Comparison of ENCODE assay signal across 10 cellular contexts in genomic region chr5:75574791-75575190, GRCh38. TPM values are rescaled to one million over a fixed set of nuclear protein-coding genes. Genes with fewer than 3 reads are reported as not detected.
DNase-seq lines count a peak whose midpoint lies in the region; ATAC-seq, FAIRE-seq and TF ChIP-seq lines count a peak whose summit lies in the region.
"Had no signal": no experiment of that assay in that cellular context is flagged by ENCODE, and none has a peak within 500 bp of the region (broad histone marks: within the 10 kb centered on the region; RNA-seq: fewer than 3 reads in every experiment).

No MANE protein-coding gene starts in this region.

- peak overlapping the region; percentile 50 for H3K27ac Mint-ChIP-seq in activated naive CD4-positive, alpha-beta T cell treated with anti-CD3 and anti-CD28 coated beads for 36 hours
- H3K27ac Mint-ChIP-seq in activated naive CD4-positive, alpha-beta T cell treated with anti-CD3 and anti-CD28 coated beads, Interleukin-2, amount 10 ng/mL, durations not matched to agents 7 days and 5 days: no peak overlapping the region

- 1% methylated on average over 3 of the region's 3 CpGs for WGBS in GM12878 (ENCODE audit: insufficient coverage, insufficient replicate concordance, low lambda C conversion rate, missing lambda C conversion rate)

- H3K4me1 ChIP-seq in GM12878 (ENCODE audit: control insufficient read depth, insufficient read depth, low read length): peaks cover 15% of the 10 kb centered on the region
- H3K4me1 ChIP-seq in tibial artery: peaks cover 0 to 30% (median 14%) of the 10 kb centered on the region in 4 donors

- no peak overlapping the region; the same call in 1 of the 2 replicates for H2AFZ ChIP-seq in GM12878 (ENCODE audit: control insufficient read depth, low read depth, low read length)

- peaks cover 25% of the 10 kb centered on the region for H3K36me3 Mint-ChIP-seq in activated naive CD4-positive, alpha-beta T cell treated with anti-CD3 and anti-CD28 coated beads for 36 hours (ENCODE audit: low read depth)
- peaks cover 32% of the 10 kb centered on the region for H3K36me3 Mint-ChIP-seq in activated naive CD4-positive, alpha-beta T cell treated with anti-CD3 and anti-CD28 coated beads, Interleukin-2, amount 10 ng/mL, durations not matched to agents 7 days and 5 days

- in situ Hi-C loops in GM12878 (cut with MboI): no loop called here

- H3K27ac ChIP-seq in GM12878 (ENCODE audit: control insufficient read depth, insufficient read depth) (peak overlapping the region; percentile 84), tibial artery (peak overlapping the region; percentile 10 to 55)

- peaks cover 10% of the 10 kb centered on the region for H3K4me1 Mint-ChIP-seq in activated naive CD4-positive, alpha-beta T cell treated with anti-CD3 and anti-CD28 coated beads for 36 hours (ENCODE audit: low read depth)
- no peaks in the 10 kb centered on the region for H3K4me1 Mint-ChIP-seq in activated naive CD4-positive, alpha-beta T cell treated with anti-CD3 and anti-CD28 coated beads, Interleukin-2, amount 10 ng/mL, durations not matched to agents 7 days and 5 days

- H3K36me3 ChIP-seq in GM12878 (ENCODE audit: control insufficient read depth in 2 of 2, insufficient read depth in 2 of 2, low read length in 1 of 2) (peaks cover 0 to 15% of the 10 kb centered on the region in 2 experiments; a peak in 3 of 4 replicates), tibial artery (peaks cover 4 to 24% (median 5%) of the 10 kb centered on the region in 3 donors)

- no peak for DNase-seq in activated naive CD4-positive, alpha-beta T cell treated with anti-CD3 and anti-CD28 coated beads for 36 hours
- no peak for DNase-seq in activated naive CD4-positive, alpha-beta T cell treated with anti-CD3 and anti-CD28 coated beads, Interleukin-2, amount 10 ng/mL, durations not matched to agents 7 days and 5 days
- DNase-seq in GM12878 (ENCODE audit: low read depth, low spot score) (no peak), tibial artery (no peak), NOMO-1 treated with dmso at 0.1 percent for 144 hours (lab: John Stamatoyannopoulos, UW; ENCODE audit: unreplicated experiment) (no peak), NCI-H524 (lab: John Stamatoyannopoulos, UW) (no peak), HuH-7.5 (ENCODE audit: low spot score) (no peak)
- DNase-seq: NCI-H1436, trophoblast cell had no signal

- no peaks in the 10 kb centered on the region for H3K27me3 ChIP-seq in GM12878 (replicated peaks in 1 of 2; ENCODE audit: control insufficient read depth in 2 of 2, insufficient read depth in 2 of 2, low read length in 1 of 2)
- H3K27me3 ChIP-seq in tibial artery: no peaks in the 10 kb centered on the region

- POLR2A ChIA-PET in GM12878 (lab: Charles Lee): interaction anchor here (1.0 to 3.9 kb wide), 8 partner anchors 8 to 238 kb away, joined by 3 to 50 read pairs (median 6); partner anchors contain the start of genes CERT1, HMGCR and POLK

- no peaks in the 10 kb centered on the region for H3K9me3 Mint-ChIP-seq in activated naive CD4-positive, alpha-beta T cell treated with anti-CD3 and anti-CD28 coated beads for 36 hours
- H3K9me3 Mint-ChIP-seq in activated naive CD4-positive, alpha-beta T cell treated with anti-CD3 and anti-CD28 coated beads, Interleukin-2, amount 10 ng/mL, durations not matched to agents 7 days and 5 days: no peaks in the 10 kb centered on the region

- SMC1A ChIA-PET in GM12878 (lab: Charles Lee; ENCODE audit: uncharacterized antibody, unreplicated experiment): interaction anchor here (0.8 to 6.2 kb wide), 19 partner anchors 8 to 238 kb away, joined by 3 to 98 read pairs (median 6); partner anchors contain the start of genes CERT1, HMGCR and POLK

- H4K20me1 ChIP-seq in GM12878 (ENCODE audit: control insufficient read depth, insufficient read depth): no peaks in the 10 kb centered on the region

- TSS peak; percentile 90 for BruUV-seq in GM12878 (replicated peaks; lab: Mats Ljungman, UMichigan)

- intact Hi-C loops in activated naive CD4-positive, alpha-beta T cell treated with anti-CD3 and anti-CD28 coated beads for 36 hours (cut with micrococcal nuclease): loop anchor here (2.0 kb wide), 3 partner anchors 50 to 338 kb away; partner anchors contain the start of genes ANKRD31, CERT1 and POLK
- intact Hi-C loops in GM12878 (cut with micrococcal nuclease; ENCODE audit: unreplicated experiment) (loop anchor here (1.0 to 5.0 kb wide), 2 partner anchors 8 to 237 kb away; partner anchors contain the start of gene HMGCR), tibial artery (cut with DNase I; ENCODE audit: low total_unique reads) (no loop called here)

- RAD21 ChIA-PET in GM12878 (lab: Charles Lee; ENCODE audit: unreplicated experiment): interaction anchor here (1.1 to 7.3 kb wide), 12 partner anchors 8 to 238 kb away, joined by 3 to 115 read pairs (median 7); partner anchors contain the start of genes CERT1, HMGCR and POLK

- no peak overlapping the region for H3K4me3 Mint-ChIP-seq in activated naive CD4-positive, alpha-beta T cell treated with anti-CD3 and anti-CD28 coated beads for 36 hours
- no peak overlapping the region for H3K4me3 Mint-ChIP-seq in activated naive CD4-positive, alpha-beta T cell treated with anti-CD3 and anti-CD28 coated beads, Interleukin-2, amount 10 ng/mL, durations not matched to agents 7 days and 5 days

- TF ChIP-seq RAD21 in GM12878 (IDR thresholded peaks at IDR 0.05; ENCODE audit: insufficient read depth, low read depth, low read length): no peak

- peaks cover 3% of the 10 kb centered on the region for H3K79me2 ChIP-seq in GM12878 (ENCODE audit: control insufficient read depth, insufficient read depth, low read length)

- CTCF ChIA-PET in activated naive CD4-positive, alpha-beta T cell treated with anti-CD3 and anti-CD28 coated beads for 36 hours (lab: Charles Lee): interaction anchor here (1.1 kb wide), 1 partner anchor 524 kb away, joined by 3 read pairs; no protein-coding TSS in a partner anchor
- CTCF ChIA-PET in activated naive CD4-positive, alpha-beta T cell treated with anti-CD3 and anti-CD28 coated beads, Interleukin-2, amount 10 ng/mL, durations not matched to agents 7 days and 5 days (lab: Charles Lee): no interaction called here
- CTCF ChIA-PET in GM12878 (lab: Yijun Ruan, JAX): interaction anchor here (1.3 to 3.1 kb wide), 7 partner anchors 9 to 106 kb away, joined by 3 to 16 read pairs (median 8); partner anchors contain the start of gene POLK

- peak overlapping the region; percentile 48 for H3K9ac ChIP-seq in GM12878 (ENCODE audit: control insufficient read depth, insufficient read depth, low read length)

- no peak for TF ChIP-seq EP300 in GM12878 (IDR thresholded peaks at IDR 0.05; ENCODE audit: borderline replicate concordance in 1 of 2, control insufficient read depth in 1 of 2, low read depth in 2 of 2, low read length in 2 of 2)

- FAIRE-seq in GM12878 (lab: Jason Lieb, UNC): no peak

- H3K4me2 ChIP-seq in GM12878 (ENCODE audit: control insufficient read depth, insufficient read depth): peak overlapping the region; percentile 77

- peak; percentile 20 for ATAC-seq in HG02970 (IDR thresholded peaks at IDR 0.05; ENCODE audit: low FRiP score, unreplicated experiment)
- no peak; the same call in 2 of the 3 replicates for ATAC-seq in GM12878

- TF ChIP-seq CTCF in GM12878 (IDR thresholded peaks at IDR 0.05 in 2 of 3, conservative IDR thresholded peaks at IDR 0.05 in 1 of 3; ENCODE audit: control insufficient read depth in 2 of 3, extremely low read depth in 1 of 3, insufficient read depth in 1 of 3, low read depth in 3 of 3, low read length in 3 of 3) (no peak), tibial artery (IDR thresholded peaks at IDR 0.05) (no peak)

- H3K4me3 ChIP-seq in GM12878 (peak overlapping the region; percentile 40; the same call in 1 of the 2 replicates), tibial artery (no peak overlapping the region)

- H3K9me3 ChIP-seq in GM12878 (replicated peaks; ENCODE audit: control insufficient read depth, insufficient read depth, low read length): peaks cover 4% of the 10 kb centered on the region; the same call in 2 of the 3 replicates
- no peaks in the 10 kb centered on the region for H3K9me3 ChIP-seq in tibial artery

- no peak for TF ChIP-seq POLR2A in GM12878 (IDR thresholded peaks at IDR 0.05; ENCODE audit: low read depth, low read length)

- H3K27me3 Mint-ChIP-seq in activated naive CD4-positive, alpha-beta T cell treated with anti-CD3 and anti-CD28 coated beads for 36 hours (ENCODE audit: low read depth): no peaks in the 10 kb centered on the region
- H3K27me3 Mint-ChIP-seq in activated naive CD4-positive, alpha-beta T cell treated with anti-CD3 and anti-CD28 coated beads, Interleukin-2, amount 10 ng/mL, durations not matched to agents 7 days and 5 days: no peaks in the 10 kb centered on the region

TF ChIP-seq in GM12878, 131 proteins besides CTCF, POLR2A, EP300 and RAD21 (continues in another document):
- TF ChIP-seq SMAD1 (IDR thresholded peaks at IDR 0.05; ENCODE audit: low read depth, partially characterized antibody) (peak; percentile 95), ETV6 (conservative IDR thresholded peaks at IDR 0.05 in 1 of 2, IDR thresholded peaks at IDR 0.05 in 1 of 2; ENCODE audit: borderline replicate concordance in 1 of 2, low read depth in 1 of 2) (no peak)

RNA-seq across cellular contexts. Expression of gene ANKDD1B, which starts 36.5 kb away (rescaled TPM):
- not detected for total RNA-seq in activated naive CD4-positive, alpha-beta T cell treated with anti-CD3 and anti-CD28 coated beads for 36 hours
- 2.4 and 2.8 TPM in 2 replicates for total RNA-seq in GM12878 (2013; cell fraction: nucleolus; rRNA removed)
- total RNA-seq in GM12878 (2014; rRNA removed) (0.73 and 1.0 TPM in 2 replicates), GM12878 (2014; rRNA removed; fragmentation: Illumina TruSeq; extraction: Trizol) (0.83 and 0.98 TPM in 2 replicates), GM12878 (2021) (0.66 and 0.87 TPM in 2 replicates)
- polyA plus RNA-seq in GM12878 (2011; ENCODE audit: low read depth): 0.21 TPM
- polyA plus RNA-seq in GM12878 (2011; rRNA removed) (0.68 and 1.1 TPM in 2 replicates), GM12878 (2014; fragmentation: Illumina TruSeq; extraction: Trizol) (0.65 and 0.72 TPM in 2 replicates), GM12878 (2014; fragmentation: Nextera tagmentation; extraction: Ambion mirVana) (1 to 10 TPM; 1.4 to 2.4 TPM), GM12878 (2014; rRNA removed) (0.39 and 0.65 TPM in 2 replicates), GM12878 (2016; fragmentation: Nextera tagmentation; extraction: Ambion mirVana) (1 to 10 TPM in 1 of 2 experiments, under 1 TPM in 1; 0.34 to 1.0 TPM)
- 0.05 and 0.12 TPM in 2 replicates for polyA plus RNA-seq in GM12878 (2011; cell fraction: cytosol; rRNA removed)
- polyA plus RNA-seq in GM12878 (2011; cell fraction: nucleus; rRNA removed): 1.3 and 1.6 TPM in 2 replicates
- polyA plus RNA-seq in GM12878 (2012): 0.52 and 0.70 TPM in 2 replicates
- 0.29 and 1.3 TPM in 2 replicates for polyA minus RNA-seq in GM12878 (2011; rRNA and poly(A)+ RNA removed)
- polyA minus RNA-seq in GM12878 (2011; cell fraction: cytosol; rRNA and poly(A)+ RNA removed): not detected in 2 replicates
- polyA minus RNA-seq in GM12878 (2011; cell fraction: nucleus; rRNA and poly(A)+ RNA removed): 0.97 and 2.9 TPM in 2 replicates
